22 cellular contexts compared by ENCODE assay signal in genomic region chr14:23086565-23086964, GRCh38. TPM values are rescaled to one million over a fixed set of nuclear protein-coding genes. Genes with fewer than 3 reads are reported as not detected.
A peak's percentile ranks its signal among the peaks of the same experiment; 100 is the strongest.
DNase-seq lines count a peak whose midpoint lies in the region; ATAC-seq, FAIRE-seq and TF ChIP-seq lines count a peak whose summit lies in the region.
"Had no signal": no experiment of that assay in that cellular context is flagged by ENCODE, and none has a peak within 500 bp of the region (broad histone marks: within the 10 kb centered on the region; RNA-seq: fewer than 3 reads in every experiment).

No MANE protein-coding gene starts in this region.

- no peaks in the 10 kb centered on the region for H3K9me3 ChIP-seq in kidney (ENCODE audit: control insufficient read depth in 1 of 2, low read length in 2 of 2)
- H3K9me3 ChIP-seq: MG63 had no signal

- DNase-seq in activated naive CD4-positive, alpha-beta T cell (lab: John Stamatoyannopoulos, UW): no peak
- DNase-seq in ecto neural progenitor cell (ENCODE audit: low spot score) (peak; percentile 3), kidney (no peak), GM19240 (ENCODE audit: insufficient read length, low spot score) (no peak)
- no peak for DNase-seq in natural killer cell treated with Interleukin-12 subunit alpha and Interleukin-12 subunit beta and Interleukin-15 and Interleukin-18, amount 100 ng/mL, for 72 hours (ENCODE audit: low spot score)
- DNase-seq: ACHN, AML-193, COR-L47, GF-D8, MG63, NCI-H1105, NCI-H1694, NCI-H2227 treated with DMSO at 0.1 percent for 48 hours, NCI-H526 treated with DMSO at 0.1 percent for 48 hours, Right ventricle myocardium superior had no signal

- H3K27ac Mint-ChIP-seq in activated naive CD4-positive, alpha-beta T cell treated with anti-CD3 and anti-CD28 coated beads, Interleukin-2, amount 50 U/mL, for 24 hours: peak overlapping the region; percentile 41
- peak overlapping the region; percentile 23 to 51 for H3K27ac Mint-ChIP-seq in natural killer cell treated with Interleukin-12 subunit alpha and Interleukin-12 subunit beta and Interleukin-15 and Interleukin-18, amount 100 ng/mL, for 72 hours

- peaks cover 21% of the 10 kb centered on the region for H3K36me3 Mint-ChIP-seq in activated naive CD4-positive, alpha-beta T cell treated with anti-CD3 and anti-CD28 coated beads, Interleukin-2, amount 50 U/mL, for 24 hours
- peaks cover 22% of the 10 kb centered on the region for H3K36me3 Mint-ChIP-seq in natural killer cell treated with Interleukin-12 subunit alpha and Interleukin-12 subunit beta and Interleukin-15 and Interleukin-18, amount 100 ng/mL, for 72 hours

- no peak overlapping the region for H3K4me3 Mint-ChIP-seq in activated naive CD4-positive, alpha-beta T cell treated with anti-CD3 and anti-CD28 coated beads, Interleukin-2, amount 50 U/mL, for 24 hours
- no peak overlapping the region for H3K4me3 Mint-ChIP-seq in natural killer cell treated with Interleukin-12 subunit alpha and Interleukin-12 subunit beta and Interleukin-15 and Interleukin-18, amount 100 ng/mL, for 72 hours
- H3K4me3 Mint-ChIP-seq: CD14-positive monocyte had no signal

- no peaks in the 10 kb centered on the region for H3K4me1 ChIP-seq in kidney (ENCODE audit: control insufficient read depth in 1 of 2, insufficient read depth in 1 of 2, low read depth in 1 of 2, low read length in 2 of 2)

- intact Hi-C loops in kidney (cut with DNase I): no loop called here

- H3K9me3 Mint-ChIP-seq in activated naive CD4-positive, alpha-beta T cell treated with anti-CD3 and anti-CD28 coated beads, Interleukin-2, amount 50 U/mL, for 24 hours: no peaks in the 10 kb centered on the region
- H3K9me3 Mint-ChIP-seq in natural killer cell treated with Interleukin-12 subunit alpha and Interleukin-12 subunit beta and Interleukin-15 and Interleukin-18, amount 100 ng/mL, for 72 hours: no peaks in the 10 kb centered on the region
- H3K9me3 Mint-ChIP-seq: CD14-positive monocyte had no signal

- no peak for TF ChIP-seq CTCF in VCaP (conservative IDR thresholded peaks at IDR 0.05)
- no peak for TF ChIP-seq CTCF in kidney (IDR thresholded peaks at IDR 0.05; ENCODE audit: borderline replicate concordance, extremely low read depth, insufficient read depth)

- 0 out of 2 replicates have a peak overlapping the region, but pooled peaks have one; percentile 6 for H3K27ac ChIP-seq in VCaP
- H3K27ac ChIP-seq in kidney (ENCODE audit: low read depth in 2 of 2, low read length in 2 of 2): no peak overlapping the region

- no peak overlapping the region for H3K9ac ChIP-seq in kidney (ENCODE audit: low read length in 2 of 2)

- H3K4me3 ChIP-seq in kidney (ENCODE audit: low read length in 2 of 2): no peak overlapping the region
- H3K4me3 ChIP-seq: MG63 had no signal

- peaks cover 45% of the 10 kb centered on the region for H3K4me1 Mint-ChIP-seq in activated naive CD4-positive, alpha-beta T cell treated with anti-CD3 and anti-CD28 coated beads, Interleukin-2, amount 50 U/mL, for 24 hours
- peaks cover 17 to 20% of the 10 kb centered on the region in 2 donors for H3K4me1 Mint-ChIP-seq in natural killer cell treated with Interleukin-12 subunit alpha and Interleukin-12 subunit beta and Interleukin-15 and Interleukin-18, amount 100 ng/mL, for 72 hours (ENCODE audit: low read depth in 2 of 2)

- ATAC-seq in natural killer cell treated with Interleukin-12 subunit alpha and Interleukin-12 subunit beta and Interleukin-15 and Interleukin-18, amount 100 ng/mL, for 72 hours: no peak

- H3K27me3 Mint-ChIP-seq in activated naive CD4-positive, alpha-beta T cell treated with anti-CD3 and anti-CD28 coated beads, Interleukin-2, amount 50 U/mL, for 24 hours: no peaks in the 10 kb centered on the region
- H3K27me3 Mint-ChIP-seq in natural killer cell treated with Interleukin-12 subunit alpha and Interleukin-12 subunit beta and Interleukin-15 and Interleukin-18, amount 100 ng/mL, for 72 hours: no peaks in the 10 kb centered on the region

- FAIRE-seq in kidney (lab: Jason Lieb, UNC): no peak
- FAIRE-seq: GM12891, H54, RCC 7860 had no signal

- H3K36me3 ChIP-seq in kidney (ENCODE audit: control insufficient read depth in 1 of 2, insufficient read depth in 2 of 2, low read length in 2 of 2): peaks cover 33 to 46% of the 10 kb centered on the region in 2 donors

RNA-seq across cellular contexts. Expression of gene ACIN1, which starts 8.4 kb away (rescaled TPM):
- total RNA-seq in natural killer cell treated with Interleukin-12 subunit alpha and Interleukin-12 subunit beta and Interleukin-15 and Interleukin-18, amount 100 ng/mL, for 72 hours: 100 to 1,000 TPM; 186 to 250 TPM
- 150 TPM for total RNA-seq in kidney
- 54.9 TPM for polyA plus RNA-seq in kidney (ENCODE audit: insufficient read depth, low read depth, low replicate concordance)

RNA-seq across cellular contexts. Expression of gene C14orf119, which starts 8.7 kb away (rescaled TPM):
- total RNA-seq in natural killer cell treated with Interleukin-12 subunit alpha and Interleukin-12 subunit beta and Interleukin-15 and Interleukin-18, amount 100 ng/mL, for 72 hours: 10 to 100 TPM; 41.2 to 55.2 TPM
- total RNA-seq in kidney: 42.8 TPM
- polyA plus RNA-seq in kidney (ENCODE audit: insufficient read depth, low read depth, low replicate concordance): 56.6 TPM

RNA-seq across cellular contexts. Expression of gene CIROP, which starts 18.2 kb away (rescaled TPM):
- total RNA-seq in natural killer cell treated with Interleukin-12 subunit alpha and Interleukin-12 subunit beta and Interleukin-15 and Interleukin-18, amount 100 ng/mL, for 72 hours: not detected
- total RNA-seq in kidney: not detected
- not detected for polyA plus RNA-seq in kidney (ENCODE audit: insufficient read depth, low read depth, low replicate concordance)
- total RNA-seq: Daoy, Right ventricle myocardium superior had no signal
- polyA plus RNA-seq: CD14-positive monocyte had no signal

RNA-seq across cellular contexts. Expression of gene CDH24, which starts 29.2 kb away (rescaled TPM):
- total RNA-seq in natural killer cell treated with Interleukin-12 subunit alpha and Interleukin-12 subunit beta and Interleukin-15 and Interleukin-18, amount 100 ng/mL, for 72 hours: 1 to 10 TPM in 1 of 2 donors, under 1 TPM in 1; 0.73 to 1.0 TPM
- total RNA-seq in kidney: 5.1 TPM
- polyA plus RNA-seq in kidney (ENCODE audit: insufficient read depth, low read depth, low replicate concordance): 5.4 TPM

RNA-seq across cellular contexts. Expression of gene CEBPE, which starts 32.5 kb away (rescaled TPM):
- total RNA-seq in natural killer cell treated with Interleukin-12 subunit alpha and Interleukin-12 subunit beta and Interleukin-15 and Interleukin-18, amount 100 ng/mL, for 72 hours: not detected
- not detected for total RNA-seq in kidney
- polyA plus RNA-seq in kidney (ENCODE audit: insufficient read depth, low read depth, low replicate concordance): not detected
- total RNA-seq: Daoy, Right ventricle myocardium superior had no signal
